Comparison of ENCODE assay signal across 8 cellular contexts in the genomic region with DNA sequence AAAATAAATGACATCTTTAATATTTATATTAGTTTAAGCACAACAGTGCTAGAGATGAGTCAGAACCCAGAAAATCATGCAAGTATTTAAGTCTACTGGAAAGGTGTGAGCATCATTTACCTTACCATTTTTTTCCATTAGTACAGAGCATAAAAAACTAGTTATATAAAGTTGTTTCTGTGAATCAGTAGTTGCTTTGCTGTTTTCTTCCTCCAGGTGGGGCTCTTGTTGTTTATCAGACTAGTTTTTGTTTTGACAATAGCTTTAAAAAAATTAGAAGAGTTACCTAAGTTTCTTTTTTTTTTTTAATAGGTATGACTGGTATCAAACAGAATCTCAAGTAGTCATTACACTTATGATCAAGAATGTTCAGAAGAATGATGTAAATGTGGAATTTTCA. TPM values are rescaled to one million over a fixed set of nuclear protein-coding genes. Genes with fewer than 3 reads are reported as not detected.
DNase-seq lines count a peak whose midpoint lies in the region; ATAC-seq, FAIRE-seq and TF ChIP-seq lines count a peak whose summit lies in the region.

No MANE protein-coding gene starts in this region.

- H3K79me2 ChIP-seq in SU-DHL-6 (ENCODE audit: insufficient read depth, low read length) (no peaks in the 10 kb centered on the region), keratinocyte (ENCODE audit: control insufficient read depth, insufficient read depth, low read length) (no peaks in the 10 kb centered on the region)

- H3K9me2 ChIP-seq in SU-DHL-6 (replicated peaks; ENCODE audit: insufficient read depth, low read length) = no peaks in the 10 kb centered on the region

- peaks cover 43% of the 10 kb centered on the region for H3K36me3 ChIP-seq in SU-DHL-6 (ENCODE audit: low read length)
- peaks cover 10 to 19% of the 10 kb centered on the region in 2 experiments for H3K36me3 ChIP-seq in keratinocyte (ENCODE audit: control insufficient read depth in 2 of 2, extremely low read depth in 1 of 2, insufficient read depth in 2 of 2, low read length in 2 of 2)

- ATAC-seq in HG03460 (IDR thresholded peaks at IDR 0.05; ENCODE audit: unreplicated experiment) = no peak

- H3K27me3 ChIP-seq in SU-DHL-6 (ENCODE audit: low read length) (no peaks in the 10 kb centered on the region), keratinocyte (ENCODE audit: control insufficient read depth, extremely low read depth, insufficient read depth, low read length) (no peaks in the 10 kb centered on the region)

- no peak overlapping the region for H3K27ac ChIP-seq in SU-DHL-6 (ENCODE audit: low read depth, low read length)
- no peak overlapping the region for H3K27ac ChIP-seq in keratinocyte (ENCODE audit: control insufficient read depth, insufficient read depth, low read length)

- peaks cover 9% of the 10 kb centered on the region; the same call in 1 of the 2 replicates for H3F3A ChIP-seq in SU-DHL-6 (ENCODE audit: insufficient read depth)

- no peak overlapping the region for H3K9ac ChIP-seq in SU-DHL-6 (ENCODE audit: low read length)
- H3K9ac ChIP-seq in keratinocyte (ENCODE audit: control insufficient read depth, extremely low read depth, insufficient read depth, low read length) = no peak overlapping the region

- 0 out of 2 replicates have a peak, but pooled peaks cover 2% of the 10 kb centered on the region for H4K20me1 ChIP-seq in SU-DHL-6 (ENCODE audit: low read depth, low read length)
- no peaks in the 10 kb centered on the region for H4K20me1 ChIP-seq in keratinocyte (ENCODE audit: control insufficient read depth, extremely low read depth, insufficient read depth, low read length)

- no peaks in the 10 kb centered on the region for H3K9me3 ChIP-seq in SU-DHL-6 (ENCODE audit: insufficient read depth, low read length)
- no peaks in the 10 kb centered on the region for H3K9me3 ChIP-seq in keratinocyte (ENCODE audit: control insufficient read depth, low read depth, low read length)

- H3K4me2 ChIP-seq in SU-DHL-6 (ENCODE audit: low read depth, low read length, poor library complexity, severe bottlenecking) (no peak overlapping the region), keratinocyte (ENCODE audit: control insufficient read depth, extremely low read depth, insufficient read depth, low read depth, low read length) (no peak overlapping the region)

- no peaks in the 10 kb centered on the region for H3K4me1 ChIP-seq in keratinocyte (ENCODE audit: control insufficient read depth, extremely low read depth, insufficient read depth, low read length)

- H3K9me1 ChIP-seq in keratinocyte (ENCODE audit: control insufficient read depth, extremely low read depth, insufficient read depth, low read length) = no peaks in the 10 kb centered on the region

- DNase-seq in AML-193 (lab: John Stamatoyannopoulos, UW) = peak; percentile 18 to 24
- peak; percentile 13 for DNase-seq in GM20000 (ENCODE audit: low spot score)
- DNase-seq in keratinocyte (ENCODE audit: low read depth, low spot score) = no peak
- no peak for DNase-seq in RCC 7860 (ENCODE audit: low spot score)
- no peak for DNase-seq in globus pallidus (ENCODE audit: low spot score)
- no peak for DNase-seq in 8988T

- dilution Hi-C loops in keratinocyte (cut with MboI; ENCODE audit: extremely low pct_ligation_motif_present, low sequenced_read_pairs) = no loop called here

- H2AFZ ChIP-seq in SU-DHL-6 (ENCODE audit: low read depth, low read length, severe bottlenecking) = no peak overlapping the region
- H2AFZ ChIP-seq in keratinocyte (ENCODE audit: control insufficient read depth, low read length) = no peak overlapping the region

- no peak for FAIRE-seq in keratinocyte (lab: Jason Lieb, UNC)
- FAIRE-seq in RCC 7860 (lab: Jason Lieb, UNC) = no peak

- TF ChIP-seq CTCF in GM20000 (IDR thresholded peaks at IDR 0.05; ENCODE audit: extremely low read depth, missing control alignments) (no peak), SU-DHL-6 (IDR thresholded peaks at IDR 0.05; ENCODE audit: insufficient read depth, low read length, poor library complexity, severe bottlenecking) (peak; percentile 41), keratinocyte (optimal IDR thresholded peaks at IDR 0.05 in 1 of 3, IDR thresholded peaks at IDR 0.05 in 1 of 3, conservative IDR thresholded peaks at IDR 0.05 in 1 of 3; ENCODE audit: extremely low read depth in 1 of 3, insufficient read depth in 2 of 3, low read length in 3 of 3) (peak in 2 of 3 experiments; percentile 33 to 36)

- no peak overlapping the region for H3K4me3 ChIP-seq in SU-DHL-6 (ENCODE audit: insufficient read depth, low read length, poor library complexity, severe bottlenecking)
- H3K4me3 ChIP-seq in keratinocyte (ENCODE audit: control insufficient read depth in 2 of 3, extremely low read depth in 1 of 3, insufficient read depth in 2 of 3, low read depth in 1 of 3, low read length in 3 of 3) = no peak overlapping the region

RNA-seq across cellular contexts. Expression of gene SUGT1, which starts 12.7 kb away (rescaled TPM):
- 25.5 to 43.9 TPM (median 31.9 TPM) in 3 replicates for polyA plus RNA-seq in keratinocyte
- polyA plus RNA-seq in keratinocyte (2011; ENCODE audit: low read depth) = 32.1 TPM
- 23.6 and 30.6 TPM in 2 replicates for polyA plus RNA-seq in keratinocyte (2011; cell fraction: cytosol; rRNA removed)
- 14.5 and 28.1 TPM in 2 replicates for polyA plus RNA-seq in keratinocyte (2011; cell fraction: nucleus; rRNA removed)
- polyA plus RNA-seq in keratinocyte (2012; ENCODE audit: low replicate concordance) = 30.3 and 47.7 TPM in 2 replicates
- 17.9 to 29.8 TPM (median 25.0 TPM) in 3 replicates for polyA minus RNA-seq in keratinocyte
- polyA minus RNA-seq in keratinocyte (2011; cell fraction: cytosol; rRNA and poly(A)+ RNA removed) = 24.2 TPM
- 15.2 and 22.6 TPM in 2 replicates for polyA minus RNA-seq in keratinocyte (2011; cell fraction: nucleus; rRNA and poly(A)+ RNA removed)

RNA-seq across cellular contexts. Expression of gene HNRNPA1L2, which starts 23.1 kb away (rescaled TPM):
- 3.4 to 8.4 TPM (median 7.2 TPM) in 3 replicates for polyA plus RNA-seq in keratinocyte
- 6.4 TPM for polyA plus RNA-seq in keratinocyte (2011; ENCODE audit: low read depth)
- 5.2 and 6.5 TPM in 2 replicates for polyA plus RNA-seq in keratinocyte (2011; cell fraction: cytosol; rRNA removed)
- 6.5 and 12.1 TPM in 2 replicates for polyA plus RNA-seq in keratinocyte (2011; cell fraction: nucleus; rRNA removed)
- polyA plus RNA-seq in keratinocyte (2012; ENCODE audit: low replicate concordance) = 8.6 and 10.9 TPM in 2 replicates
- 1.8 to 6.1 TPM in 2 of 3 replicates, not detected in the other for polyA minus RNA-seq in keratinocyte
- polyA minus RNA-seq in keratinocyte (2011; cell fraction: cytosol; rRNA and poly(A)+ RNA removed) = not detected
- polyA minus RNA-seq in keratinocyte (2011; cell fraction: nucleus; rRNA and poly(A)+ RNA removed) = 0.74 and 1.5 TPM in 2 replicates

Comparison
In these comparisons a context has a peak if more than half of its experiments do, and no peak if none do; other contexts are left out.
1. DNase-seq: peak in AML-193 (2 of 2) and GM20000 (single experiment); none in keratinocyte (single experiment), RCC 7860 (single experiment), globus pallidus (single experiment) and 8988T (single experiment).